In the genomic region with DNA sequence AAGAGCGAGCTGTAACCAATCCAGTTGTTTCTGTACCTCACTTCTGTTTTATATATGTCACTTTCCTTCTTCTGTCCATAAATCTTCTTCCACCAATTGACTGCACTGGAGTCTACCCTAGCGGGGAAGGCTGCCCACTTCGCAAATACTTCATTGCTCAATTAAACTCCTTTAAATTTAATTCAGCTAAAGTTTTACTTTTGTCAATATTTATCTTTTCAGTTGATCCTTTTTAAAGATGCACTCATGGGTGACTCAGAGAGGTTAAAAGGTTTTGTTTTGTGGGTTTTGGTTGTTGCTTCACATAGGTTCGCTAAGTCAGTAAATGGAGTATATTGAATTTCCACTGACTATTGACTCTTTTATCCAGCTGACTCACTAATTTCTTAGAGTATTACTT, we compare ENCODE assay signal across 19 cellular contexts.
DNase-seq lines count a peak whose midpoint lies in the region; ATAC-seq and TF ChIP-seq lines count a peak whose summit lies in the region.
"Had no signal": no experiment of that assay in that cellular context is flagged by ENCODE, and none has a peak within 500 bp of the region (broad histone marks: within the 10 kb centered on the region; RNA-seq: fewer than 3 reads in every experiment).

No MANE protein-coding gene starts in this region.

- peak; percentile 87 for DNase-seq in DMS53 (lab: John Stamatoyannopoulos, UW)
- peak; percentile 49 for DNase-seq in M059J (ENCODE audit: low read depth)
- DNase-seq in RWPE2 (ENCODE audit: low spot score) = no peak
- peak; percentile 1 to 30 for DNase-seq in foreskin keratinocyte
- no peak for DNase-seq in stomach
- no peak for DNase-seq in effector CD8-positive, alpha-beta T cell (lab: John Stamatoyannopoulos, UW)
- no peak for DNase-seq in activated CD8-positive, alpha-beta T cell treated with anti-CD3 and anti-CD28 coated beads for 36 hours
- DNase-seq: activated T-cell treated with anti-CD3 and anti-CD28 coated beads, Interleukin-2, amount 50 U/mL, for 24 hours; adrenal gland; gastrocnemius medialis; left cardiac atrium; MM.1S; natural killer cell; NCI-H526 had no signal

- TF ChIP-seq EP300 in stomach (IDR thresholded peaks at IDR 0.05) = no peak

- H3K9me3 ChIP-seq in RWPE2 (ENCODE audit: severe bottlenecking) (no peaks in the 10 kb centered on the region), stomach (peaks cover 0 to 17% (median 3%) of the 10 kb centered on the region in 4 donors)
- H3K9me3 ChIP-seq: adrenal gland, gastrocnemius medialis, SJCRH30 had no signal

- WGBS in stomach, 5 donors = 47 to 53% (median 51%) methylated on average over 4 of the region's 4 CpGs

- TF ChIP-seq CTCF in RWPE2 (IDR thresholded peaks at IDR 0.05; ENCODE audit: poor library complexity, severe bottlenecking) (no peak), foreskin keratinocyte (conservative IDR thresholded peaks at IDR 0.05) (no peak), stomach (IDR thresholded peaks at IDR 0.05) (no peak)
- no peak for TF ChIP-seq CTCF in activated CD8-positive, alpha-beta T cell treated with anti-CD3 and anti-CD28 coated beads for 36 hours (IDR thresholded peaks at IDR 0.05)

- H3K9me3 Mint-ChIP-seq in activated CD8-positive, alpha-beta T cell treated with anti-CD3 and anti-CD28 coated beads for 36 hours = peaks cover 7% of the 10 kb centered on the region

- no peaks in the 10 kb centered on the region for H3K27me3 Mint-ChIP-seq in activated CD8-positive, alpha-beta T cell treated with anti-CD3 and anti-CD28 coated beads for 36 hours
- H3K27me3 Mint-ChIP-seq: activated T-cell treated with anti-CD3 and anti-CD28 coated beads, Interleukin-2, amount 50 U/mL, for 24 hours; dendritic cell treated with granulocyte-macrophage colony-stimulating factor and Interleukin-4, amounts not matched to agents 40 ng/mL and 50 ng/mL, for 4 days had no signal

- H3K27ac ChIP-seq in RWPE2 (ENCODE audit: poor library complexity, severe bottlenecking) (no peak overlapping the region), foreskin keratinocyte (no peak overlapping the region), stomach (no peak overlapping the region)
- H3K27ac ChIP-seq: adrenal gland, BLaER1, gastrocnemius medialis, SJCRH30 had no signal

- POLR2A ChIA-PET in activated CD8-positive, alpha-beta T cell treated with anti-CD3 and anti-CD28 coated beads for 36 hours (lab: Charles Lee) = no interaction called here

- H3K27me3 ChIP-seq in RWPE2 (ENCODE audit: insufficient read depth, poor library complexity, severe bottlenecking) (peaks cover 9% of the 10 kb centered on the region), foreskin keratinocyte (no peaks in the 10 kb centered on the region), stomach (no peaks in the 10 kb centered on the region)
- H3K27me3 ChIP-seq: adrenal gland, BLaER1, gastrocnemius medialis, SJCRH30 had no signal

- H3K36me3 Mint-ChIP-seq in activated CD8-positive, alpha-beta T cell treated with anti-CD3 and anti-CD28 coated beads for 36 hours (ENCODE audit: low read depth) = no peaks in the 10 kb centered on the region
- H3K36me3 Mint-ChIP-seq: WTC11 had no signal

- H3K36me3 ChIP-seq in RWPE2 (ENCODE audit: low read depth) (no peaks in the 10 kb centered on the region), stomach (no peaks in the 10 kb centered on the region)
- H3K36me3 ChIP-seq: adrenal gland, BLaER1, gastrocnemius medialis, SJCRH30 had no signal

- intact Hi-C loops in stomach (cut with DNase I; ENCODE audit: low total_unique reads) = no loop called here
- intact Hi-C loops in activated CD8-positive, alpha-beta T cell treated with anti-CD3 and anti-CD28 coated beads for 36 hours (cut with micrococcal nuclease) = no loop called here

- H3K4me1 ChIP-seq in RWPE2 (ENCODE audit: insufficient read depth, poor library complexity, severe bottlenecking) = peaks cover 6% of the 10 kb centered on the region
- no peaks in the 10 kb centered on the region for H3K4me1 ChIP-seq in foreskin keratinocyte
- H3K4me1 ChIP-seq in stomach = no peaks in the 10 kb centered on the region
- H3K4me1 ChIP-seq: adrenal gland, gastrocnemius medialis had no signal

- H3K4me3 Mint-ChIP-seq in activated CD8-positive, alpha-beta T cell treated with anti-CD3 and anti-CD28 coated beads for 36 hours = no peak overlapping the region
- H3K4me3 Mint-ChIP-seq: activated T-cell treated with anti-CD3 and anti-CD28 coated beads, Interleukin-2, amount 50 U/mL, for 24 hours; dendritic cell treated with granulocyte-macrophage colony-stimulating factor and Interleukin-4, amounts not matched to agents 40 ng/mL and 50 ng/mL, for 4 days; natural killer cell; WTC11 had no signal

- no peak for TF ChIP-seq POLR2A in stomach (IDR thresholded peaks at IDR 0.05)

- CTCF ChIA-PET in activated CD8-positive, alpha-beta T cell treated with anti-CD3 and anti-CD28 coated beads for 36 hours (lab: Charles Lee) = no interaction called here

- no peaks in the 10 kb centered on the region for H3K4me1 Mint-ChIP-seq in activated CD8-positive, alpha-beta T cell treated with anti-CD3 and anti-CD28 coated beads for 36 hours (ENCODE audit: low read depth)
- H3K4me1 Mint-ChIP-seq: natural killer cell had no signal

- no peak overlapping the region for H3K27ac Mint-ChIP-seq in activated CD8-positive, alpha-beta T cell treated with anti-CD3 and anti-CD28 coated beads for 36 hours
- H3K27ac Mint-ChIP-seq: activated T-cell treated with anti-CD3 and anti-CD28 coated beads, Interleukin-2, amount 50 U/mL, for 24 hours; dendritic cell treated with granulocyte-macrophage colony-stimulating factor and Interleukin-4, amounts not matched to agents 40 ng/mL and 50 ng/mL, for 4 days; natural killer cell; WTC11 had no signal

- ATAC-seq in RWPE2 (ENCODE audit: low read depth) = peak; percentile 67
- no peak for ATAC-seq in foreskin keratinocyte
- ATAC-seq in activated CD8-positive, alpha-beta T cell treated with anti-CD3 and anti-CD28 coated beads for 36 hours = no peak
- ATAC-seq in HG02763 (IDR thresholded peaks at IDR 0.05; ENCODE audit: unreplicated experiment) = no peak
- ATAC-seq: gastrocnemius medialis, left cardiac atrium, natural killer cell, WTC11 had no signal

- no peak overlapping the region for H3K4me3 ChIP-seq in RWPE2 (ENCODE audit: severe bottlenecking)
- H3K4me3 ChIP-seq in stomach = no peak overlapping the region
- H3K4me3 ChIP-seq: adrenal gland, BLaER1, gastrocnemius medialis, SJCRH30 had no signal

Comparison
In these comparisons a context has a peak if more than half of its experiments do, and no peak if none do; other contexts are left out.
1. DNase-seq: peak in DMS53 (single experiment), M059J (single experiment) and foreskin keratinocyte (2 of 2); none in RWPE2 (single experiment), stomach (single experiment), effector CD8-positive, alpha-beta T cell (single experiment) and activated CD8-positive, alpha-beta T cell treated with anti-CD3 and anti-CD28 coated beads for 36 hours (single experiment).